In the genomic region with DNA sequence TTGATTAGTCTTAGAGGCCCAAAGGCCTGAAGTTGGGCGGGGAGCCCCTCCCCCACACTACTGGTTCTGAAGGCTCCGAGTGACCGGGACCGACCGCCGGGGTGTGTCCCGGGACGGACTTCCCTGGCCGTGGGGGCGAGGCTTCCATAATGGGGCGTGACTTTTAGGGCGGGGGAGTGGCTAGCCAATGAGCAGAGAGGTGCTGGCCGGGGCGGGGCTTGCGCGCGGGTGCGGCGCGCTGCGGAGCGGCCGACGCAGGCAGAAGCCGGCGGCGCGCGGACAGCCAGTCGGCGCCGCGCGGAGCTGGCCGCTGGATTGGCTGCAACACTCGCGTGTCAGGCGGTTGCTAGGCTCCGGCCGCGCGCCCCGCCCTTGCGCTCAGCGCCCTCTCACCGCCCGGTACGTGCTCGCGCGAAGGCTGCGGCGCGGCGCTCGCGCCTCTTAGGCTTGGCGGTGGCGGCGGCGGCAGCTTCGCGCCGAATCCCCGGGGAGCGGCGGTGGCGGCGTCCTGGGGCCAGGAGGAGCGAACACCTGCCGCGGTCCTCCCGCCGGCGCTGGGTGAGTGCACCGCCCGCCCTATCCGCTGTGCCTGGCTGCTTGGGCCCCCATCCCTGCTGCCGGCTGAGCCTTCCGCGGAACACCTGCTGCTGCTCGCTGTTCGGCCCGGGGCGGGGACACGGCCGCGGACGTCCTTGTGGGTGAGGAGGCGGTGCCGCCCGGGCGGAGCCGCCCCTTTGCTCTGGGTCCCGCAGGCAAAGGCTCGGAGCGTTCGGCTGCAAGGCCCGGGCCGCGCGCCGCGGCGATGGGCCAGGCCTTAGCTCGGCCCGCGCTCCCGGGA, we compare ENCODE assay signal across 8 cellular contexts. TPM values are rescaled to one million over a fixed set of nuclear protein-coding genes. Genes with fewer than 3 reads are reported as not detected.
DNase-seq lines count a peak whose midpoint lies in the region; ATAC-seq and TF ChIP-seq lines count a peak whose summit lies in the region.

DAG1 (plus strand) TSS at position 392 of the 838 bp plus-strand sequence. CDS start 40,268 bp downstream, outside the sequence.

- H3K27me3 Mint-ChIP-seq in activated T-helper 17 cell treated with anti-CD3 and anti-CD28 coated beads, Interleukin-2, amount 50 U/mL, for 72 hours = no peaks in the 10 kb centered on the region
- no peaks in the 10 kb centered on the region for H3K27me3 Mint-ChIP-seq in naive thymus-derived CD8-positive, alpha-beta T cell
- H3K27me3 Mint-ChIP-seq in stimulated activated naive B cell treated with anti-CD40 and anti-IgM and Interleukin-4, amounts not matched to agents 10 μg/mL and 1 μg/mL and 100 μg/mL, for 72 hours = no peaks in the 10 kb centered on the region

- H2AFZ ChIP-seq in fibroblast of lung (ENCODE audit: low read length) = peak within 1 kb of the TSS; percentile 82

- no peaks in the 10 kb centered on the region for H3K9me3 Mint-ChIP-seq in activated T-helper 17 cell treated with anti-CD3 and anti-CD28 coated beads, Interleukin-2, amount 50 U/mL, for 72 hours
- H3K9me3 Mint-ChIP-seq in naive thymus-derived CD8-positive, alpha-beta T cell = no peaks in the 10 kb centered on the region
- H3K9me3 Mint-ChIP-seq in stimulated activated naive B cell treated with anti-CD40 and anti-IgM and Interleukin-4, amounts not matched to agents 10 μg/mL and 1 μg/mL and 100 μg/mL, for 72 hours = no peaks in the 10 kb centered on the region

- H3K4me3 Mint-ChIP-seq in activated T-helper 17 cell treated with anti-CD3 and anti-CD28 coated beads, Interleukin-2, amount 50 U/mL, for 72 hours = peak within 1 kb of the TSS; percentile 97
- peak within 1 kb of the TSS; percentile 84 to 94 (median 91) for H3K4me3 Mint-ChIP-seq in naive thymus-derived CD8-positive, alpha-beta T cell
- peak within 1 kb of the TSS; percentile 91 to 96 for H3K4me3 Mint-ChIP-seq in stimulated activated naive B cell treated with anti-CD40 and anti-IgM and Interleukin-4, amounts not matched to agents 10 μg/mL and 1 μg/mL and 100 μg/mL, for 72 hours

- peaks cover 7% of the 10 kb centered on the region for H3K36me3 Mint-ChIP-seq in activated T-helper 17 cell treated with anti-CD3 and anti-CD28 coated beads, Interleukin-2, amount 50 U/mL, for 72 hours (ENCODE audit: low read depth)
- H3K36me3 Mint-ChIP-seq in naive thymus-derived CD8-positive, alpha-beta T cell = peaks cover 0 to 7% (median 0%) of the 10 kb centered on the region in 3 donors
- H3K36me3 Mint-ChIP-seq in stimulated activated naive B cell treated with anti-CD40 and anti-IgM and Interleukin-4, amounts not matched to agents 10 μg/mL and 1 μg/mL and 100 μg/mL, for 72 hours = peaks cover 9 to 12% of the 10 kb centered on the region in 2 donors

- no peaks in the 10 kb centered on the region for H4K20me1 ChIP-seq in fibroblast of lung (ENCODE audit: control insufficient read depth, extremely low read depth, insufficient read depth, low read length)

- H3K36me3 ChIP-seq in fibroblast of lung (ENCODE audit: control insufficient read depth, insufficient read depth, low read length) = no peaks in the 10 kb centered on the region

- POLR2A ChIA-PET in RWPE1 (lab: Yijun Ruan, JAX; ENCODE audit: low non-redundant PET) = interaction anchor here (0.6 to 1.8 kb wide), 3 partner anchors 9 to 210 kb away, joined by 3 to 7 read pairs (median 4); no protein-coding TSS in a partner anchor
- POLR2A ChIA-PET in naive thymus-derived CD8-positive, alpha-beta T cell (lab: Charles Lee) = interaction anchor here (0.5 to 4.3 kb wide), 21 partner anchors 8 to 1012 kb away, joined by 3 to 33 read pairs (median 3); partner anchors contain the start of genes GPX1, INKA1, IP6K2 and KLHDC8B

- H3K27ac ChIP-seq in RWPE1 (peak within 1 kb of the TSS; percentile 100), fibroblast of lung (ENCODE audit: insufficient read depth, low read length) (peak within 1 kb of the TSS; percentile 98)

- H3K4me1 Mint-ChIP-seq in activated T-helper 17 cell treated with anti-CD3 and anti-CD28 coated beads, Interleukin-2, amount 50 U/mL, for 72 hours = peaks cover 20% of the 10 kb centered on the region
- H3K4me1 Mint-ChIP-seq in naive thymus-derived CD8-positive, alpha-beta T cell = peaks cover 15 to 34% (median 21%) of the 10 kb centered on the region in 4 donors
- H3K4me1 Mint-ChIP-seq in stimulated activated naive B cell treated with anti-CD40 and anti-IgM and Interleukin-4, amounts not matched to agents 10 μg/mL and 1 μg/mL and 100 μg/mL, for 72 hours = peaks cover 12 to 25% of the 10 kb centered on the region in 2 donors

- TF ChIP-seq CTCF in RWPE1 (conservative IDR thresholded peaks at IDR 0.05; ENCODE audit: low read depth) = no peak
- TF ChIP-seq CTCF in fibroblast of lung (conservative IDR thresholded peaks at IDR 0.05 in 1 of 2, IDR thresholded peaks at IDR 0.05 in 1 of 2; ENCODE audit: low read depth in 1 of 2, low read length in 2 of 2) = no peak

- ATAC-seq in activated T-helper 17 cell treated with anti-CD3 and anti-CD28 coated beads, Interleukin-2, amount 50 U/mL, for 72 hours (replicated peaks) = peak; percentile 93
- ATAC-seq in naive thymus-derived CD8-positive, alpha-beta T cell = peak; percentile 85 to 87
- ATAC-seq in stimulated activated naive B cell treated with anti-CD40 and anti-IgM and Interleukin-4, amounts not matched to agents 10 μg/mL and 1 μg/mL and 100 μg/mL, for 72 hours (replicated peaks) = peak; percentile 90 to 92

- H3K27ac Mint-ChIP-seq in activated T-helper 17 cell treated with anti-CD3 and anti-CD28 coated beads, Interleukin-2, amount 50 U/mL, for 72 hours = peak within 1 kb of the TSS; percentile 91
- peak within 1 kb of the TSS; percentile 90 to 97 (median 95) for H3K27ac Mint-ChIP-seq in naive thymus-derived CD8-positive, alpha-beta T cell
- peak within 1 kb of the TSS; percentile 97 for H3K27ac Mint-ChIP-seq in stimulated activated naive B cell treated with anti-CD40 and anti-IgM and Interleukin-4, amounts not matched to agents 10 μg/mL and 1 μg/mL and 100 μg/mL, for 72 hours

- peak within 1 kb of the TSS; percentile 71 to 79 (median 74) for H3K4me3 ChIP-seq in fibroblast of lung (replicated peaks in 1 of 4; ENCODE audit: control extremely low read depth in 1 of 4, insufficient read depth in 1 of 4, low read depth in 3 of 4, low read length in 4 of 4)

- peak within 1 kb of the TSS; percentile 100 for H3K4me2 ChIP-seq in fibroblast of lung (ENCODE audit: extremely low read depth, insufficient read depth, low read length)

- DNase-seq in EH (ENCODE audit: low read depth) (peak; percentile 97), H4 (ENCODE audit: low spot score) (peak; percentile 83), LoVo (ENCODE audit: low spot score) (peak; percentile 97), RWPE1 (ENCODE audit: low spot score) (peak; percentile 95), fibroblast of lung (ENCODE audit: low read depth in 2 of 2) (peak; percentile 94)
- DNase-seq in naive thymus-derived CD8-positive, alpha-beta T cell = peak; percentile 91 to 97 (median 94)
- peak; percentile 94 for DNase-seq in stimulated activated naive B cell treated with anti-CD40 and anti-IgM and Interleukin-4, amounts not matched to agents 10 μg/mL and 1 μg/mL and 100 μg/mL, for 72 hours

- H3K79me2 ChIP-seq in fibroblast of lung (ENCODE audit: control insufficient read depth, insufficient read depth, low read length) = peaks cover 21% of the 10 kb centered on the region

- H3K9me3 ChIP-seq in fibroblast of lung (ENCODE audit: control insufficient read depth, insufficient read depth, low read depth, low read length) = no peaks in the 10 kb centered on the region

- H3K27me3 ChIP-seq in fibroblast of lung (ENCODE audit: control insufficient read depth, insufficient read depth, low read length) = no peaks in the 10 kb centered on the region

- H3K9ac ChIP-seq in fibroblast of lung (ENCODE audit: insufficient read depth, low read length) = peak within 1 kb of the TSS; percentile 81

- H3K4me1 ChIP-seq in fibroblast of lung (ENCODE audit: control insufficient read depth, extremely low read depth, insufficient read depth, low read length) = peaks cover 17% of the 10 kb centered on the region

- CTCF ChIA-PET in RWPE1 (lab: Yijun Ruan, JAX) = interaction anchor here (0.7 to 1.1 kb wide), 3 partner anchors 20 to 1633 kb away, joined by 3 to 5 read pairs (median 3); no protein-coding TSS in a partner anchor

RNA-seq across cellular contexts. Expression of gene DAG1, which starts in this region (rescaled TPM):
- total RNA-seq in H4 (2014; rRNA removed; shearing (Covaris generic)) = 30.8 and 32.4 TPM in 2 replicates
- 10 to 100 TPM in 1 of 2 donors, 1 to 10 TPM in 1; 7.0 to 12.3 TPM for total RNA-seq in activated T-helper 17 cell treated with anti-CD3 and anti-CD28 coated beads, Interleukin-2, amount 50 U/mL, for 72 hours
- total RNA-seq in fibroblast of lung = 19.8 and 48.7 TPM in 2 replicates
- polyA plus RNA-seq in fibroblast of lung = 48.7 and 49.8 TPM in 2 replicates
- polyA plus RNA-seq in fibroblast of lung (2012) = 49.1 and 56.7 TPM in 2 replicates
- 343 and 558 TPM in 2 replicates for polyA minus RNA-seq in fibroblast of lung (ENCODE audit: low replicate concordance)
- total RNA-seq in naive thymus-derived CD8-positive, alpha-beta T cell = 10 to 100 TPM; 16.8 to 20.3 TPM
- 1 to 10 TPM; 4.6 to 6.4 (median 4.7) TPM for polyA plus RNA-seq in naive thymus-derived CD8-positive, alpha-beta T cell

Comparison
In these comparisons a context has a peak if more than half of its experiments do, and no peak if none do; other contexts are left out.
1. Peak in every context shown above with its lines: DNase-seq, ATAC-seq, H3K4me3 ChIP-seq and H3K27ac ChIP-seq.